17 cellular contexts compared by ENCODE assay signal in genomic region chr14:37114559-37114958, GRCh38. TPM values are rescaled to one million over a fixed set of nuclear protein-coding genes. Genes with fewer than 3 reads are reported as not detected.
DNase-seq lines count a peak whose midpoint lies in the region; ATAC-seq and TF ChIP-seq lines count a peak whose summit lies in the region.
"Had no signal": no experiment of that assay in that cellular context is flagged by ENCODE, and none has a peak within 500 bp of the region (broad histone marks: within the 10 kb centered on the region; RNA-seq: fewer than 3 reads in every experiment).

No MANE protein-coding gene starts in this region.

- H3K27me3 ChIP-seq in GM23248 (replicated peaks; ENCODE audit: insufficient read depth) (peaks cover 6% of the 10 kb centered on the region; the same call in 1 of the 2 replicates), Panc1 (ENCODE audit: control insufficient read depth, insufficient read depth, low read length) (no peaks in the 10 kb centered on the region), skeletal muscle satellite cell (ENCODE audit: control insufficient read depth, insufficient read depth, low read length) (no peaks in the 10 kb centered on the region)
- H3K27me3 ChIP-seq: BE2C had no signal

- H3K9me2 ChIP-seq in GM23248 (ENCODE audit: insufficient read depth), result no peaks in the 10 kb centered on the region

- 13 to 22% methylated on average over 3 of the region's 3 CpGs for WGBS in GM23248 (ENCODE audit: low coverage in 1 of 2, low lambda C conversion rate in 2 of 2, missing lambda C conversion rate in 2 of 2), 2 experiments

- POLR2A ChIA-PET in Panc1 (lab: Charles Lee), result no interaction called here

- H3K4me1 ChIP-seq in GM23248 (ENCODE audit: insufficient read depth) (peaks cover 20% of the 10 kb centered on the region), Panc1 (ENCODE audit: control insufficient read depth, insufficient read depth, low read length) (peaks cover 2% of the 10 kb centered on the region), skeletal muscle satellite cell (ENCODE audit: control insufficient read depth, insufficient read depth, low read length) (peaks cover 40% of the 10 kb centered on the region)
- H3K4me1 ChIP-seq: BE2C had no signal

- H3K79me2 ChIP-seq in GM23248 (ENCODE audit: insufficient read depth), result no peaks in the 10 kb centered on the region

- BruUV-seq in Panc1 (replicated peaks; lab: Mats Ljungman, UMichigan), result no TSS peak

- no peaks in the 10 kb centered on the region for H4K20me1 ChIP-seq in GM23248 (ENCODE audit: insufficient read depth)

- H3K4me3 ChIP-seq in GM23248 (no peak overlapping the region), Panc1 (ENCODE audit: low read depth in 2 of 2, low read length in 2 of 2) (no peak overlapping the region), skeletal muscle satellite cell (ENCODE audit: low read length) (no peak overlapping the region)

- no peak for ATAC-seq in Panc1

- DNase-seq in GM23248 (no peak), NCI-H526 (lab: John Stamatoyannopoulos, UW) (peak; percentile 24 to 26), Panc1 (ENCODE audit: low read depth, low spot score) (no peak), GM20000 (ENCODE audit: low spot score) (no peak), A172 (ENCODE audit: low spot score) (no peak)
- DNase-seq in stimulated activated CD4-positive, alpha-beta T cell treated with anti-CD3 and anti-CD28 coated beads, Interleukin-1b, Interleukin-23, amount 100 ng/mL, for 48 hours, result no peak
- DNase-seq: ACHN; BE2C; C1 segment of cervical spinal cord; CD4-positive, CD25-positive, alpha-beta regulatory T cell; CD8-positive, alpha-beta memory T cell; COR-L47; DMS 273 treated with DMSO at 0.1 percent for 48 hours; DMS53; DND-41 had no signal

- no peak overlapping the region for H2AFZ ChIP-seq in GM23248

- H3K9me3 ChIP-seq in GM23248 (ENCODE audit: low read depth) (no peaks in the 10 kb centered on the region), Panc1 (ENCODE audit: control insufficient read depth, insufficient read depth, low read depth, low read length) (no peaks in the 10 kb centered on the region), skeletal muscle satellite cell (replicated peaks; ENCODE audit: low read length) (no peaks in the 10 kb centered on the region)
- H3K9me3 ChIP-seq: BE2C had no signal

- no peak overlapping the region for H3K27ac ChIP-seq in GM23248
- peak overlapping the region; percentile 54; the same call in 1 of the 2 replicates for H3K27ac ChIP-seq in Panc1 (ENCODE audit: low read length)
- H3K27ac ChIP-seq: HL-60 had no signal

- peaks cover 12% of the 10 kb centered on the region; the same call in 1 of the 2 replicates for H3F3A ChIP-seq in GM23248 (ENCODE audit: insufficient read depth)

- CTCF ChIA-PET in Panc1 (lab: Charles Lee), result no interaction called here

- H3K4me2 ChIP-seq in GM23248 (ENCODE audit: unreplicated experiment) (peak overlapping the region; percentile 2), skeletal muscle satellite cell (ENCODE audit: low read length) (peak overlapping the region; percentile 49)

- intact Hi-C loops in Panc1 (cut with micrococcal nuclease; ENCODE audit: unreplicated experiment), result no loop called here

- H3K9ac ChIP-seq in GM23248 (no peak overlapping the region), skeletal muscle satellite cell (ENCODE audit: low read depth, low read length) (no peak overlapping the region)

- TF ChIP-seq CTCF in Panc1 (IDR thresholded peaks at IDR 0.05) (no peak), GM20000 (IDR thresholded peaks at IDR 0.05; ENCODE audit: extremely low read depth, missing control alignments) (no peak)

- in situ Hi-C loops in GM23248 (cut with MboI), result no loop called here
- in situ Hi-C loops in Panc1 (cut with HindIII; ENCODE audit: low pct_unique_long_range_greater_than_20kb, low sequenced_read_pairs), result no loop called here

- H3K36me3 ChIP-seq in GM23248 (ENCODE audit: low read depth), result no peaks in the 10 kb centered on the region
- H3K36me3 ChIP-seq in Panc1 (ENCODE audit: control insufficient read depth, insufficient read depth, low read length), result no peaks in the 10 kb centered on the region
- no peaks in the 10 kb centered on the region for H3K36me3 ChIP-seq in skeletal muscle satellite cell (ENCODE audit: insufficient read depth, low read length)
- H3K36me3 ChIP-seq: BE2C had no signal

RNA-seq across cellular contexts. Expression of gene SLC25A21, which starts 57.8 kb away (rescaled TPM):
- total RNA-seq in GM23248 (2014; rRNA removed; shearing (Covaris generic)), result not detected in 2 replicates
- polyA plus RNA-seq in GM23248 (2016; fragmentation: Nextera tagmentation; extraction: Ambion mirVana), result 0.26 and 0.79 TPM in 2 replicates
- total RNA-seq in Panc1 (2021; ENCODE audit: unreplicated experiment), result 2.1 TPM
- 1.5 TPM for polyA plus RNA-seq in Panc1 (2012; ENCODE audit: insufficient read length)
- 0.87 and 1.8 TPM in 2 replicates for total RNA-seq in skeletal muscle satellite cell (2012; rRNA removed)
- 0.22 TPM in 1 of 2 replicates, not detected in the other for total RNA-seq in A172 (2014; rRNA removed; shearing (Covaris generic))
- total RNA-seq: CD4-positive, CD25-positive, alpha-beta regulatory T cell; CD8-positive, alpha-beta memory T cell had no signal
- polyA plus RNA-seq: CD4-positive, CD25-positive, alpha-beta regulatory T cell; CD8-positive, alpha-beta memory T cell had no signal

Comparison
In these comparisons a context has a peak if more than half of its experiments do, and no peak if none do; other contexts are left out.
1. DNase-seq: peak in NCI-H526 (2 of 2); none in GM23248 (single experiment), Panc1 (single experiment), GM20000 (single experiment), A172 (single experiment) and stimulated activated CD4-positive, alpha-beta T cell treated with anti-CD3 and anti-CD28 coated beads, Interleukin-1b, Interleukin-23, amount 100 ng/mL, for 48 hours (single experiment).